Comparison of ENCODE assay signal across 13 cellular contexts in genomic region chr16:72921106-72921505, GRCh38.
A peak's percentile ranks its signal among the peaks of the same experiment; 100 is the strongest.
DNase-seq lines count a peak whose midpoint lies in the region; ATAC-seq and TF ChIP-seq lines count a peak whose summit lies in the region.
"Had no signal": no experiment of that assay in that cellular context is flagged by ENCODE, and none has a peak within 500 bp of the region (broad histone marks: within the 10 kb centered on the region; RNA-seq: fewer than 3 reads in every experiment).

No MANE protein-coding gene starts in this region.

- peaks cover 13% of the 10 kb centered on the region for H3K4me1 Mint-ChIP-seq in activated naive CD4-positive, alpha-beta T cell treated with anti-CD3 and anti-CD28 coated beads for 36 hours (ENCODE audit: low read depth)
- H3K4me1 Mint-ChIP-seq in immature natural killer cell = peaks cover 26 to 32% of the 10 kb centered on the region in 2 donors

- peak overlapping the region; percentile 67 to 72 for H3K27ac ChIP-seq in tibial artery

- intact Hi-C loops in activated naive CD4-positive, alpha-beta T cell treated with anti-CD3 and anti-CD28 coated beads for 36 hours (cut with micrococcal nuclease) = no loop called here
- intact Hi-C loops in tibial artery (cut with DNase I; ENCODE audit: low total_unique reads) = no loop called here

- ATAC-seq in HG02610 (IDR thresholded peaks at IDR 0.05; ENCODE audit: unreplicated experiment) = no peak
- ATAC-seq: stimulated activated memory B cell treated with anti-CD40 and anti-IgM and Interleukin-4, amounts not matched to agents 10 μg/mL and 1 μg/mL and 100 μg/mL, for 72 hours had no signal

- H3K9me3 ChIP-seq in tibial artery = no peaks in the 10 kb centered on the region

- peak; percentile 14 for DNase-seq in activated naive CD4-positive, alpha-beta T cell treated with anti-CD3 and anti-CD28 coated beads for 36 hours
- DNase-seq in activated naive CD4-positive, alpha-beta T cell treated with Interleukin-2 at 50 U/mL for 16 hours = no peak
- DNase-seq in UCSD-AML1 (lab: John Stamatoyannopoulos, UW; ENCODE audit: unreplicated experiment) (peak; percentile 24), immature natural killer cell (peak in 2 of 3 donors; percentile 12 to 19), tibial artery (no peak), NK-92 (lab: John Stamatoyannopoulos, UW; ENCODE audit: unreplicated experiment) (no peak), HEK293T (ENCODE audit: extremely low spot score) (no peak)
- DNase-seq: activated CD4-positive, CD25-positive, alpha-beta regulatory T cell; activated gamma-delta T cell treated with Interleukin-2 at 50 U/mL for 16 hours; NCI-H1417 treated with DMSO at 0.1 percent for 48 hours; stimulated activated CD4-positive, alpha-beta T cell treated with anti-CD3 and anti-CD28 coated beads, Interleukin-2, amount 100 ng/mL, for 24 hours had no signal

- H3K27me3 ChIP-seq in tibial artery = no peaks in the 10 kb centered on the region

- POLR2A ChIA-PET in HEK293T (lab: Yijun Ruan, JAX) = no interaction called here

- H3K4me3 ChIP-seq in tibial artery = peak overlapping the region in 1 of 2 donors; percentile 46

- H3K27ac Mint-ChIP-seq in activated naive CD4-positive, alpha-beta T cell treated with anti-CD3 and anti-CD28 coated beads for 36 hours = no peak overlapping the region
- peak overlapping the region in 5 of 6 donors; percentile 2 to 86 (median 24) for H3K27ac Mint-ChIP-seq in immature natural killer cell
- H3K27ac Mint-ChIP-seq: stimulated activated memory B cell treated with anti-CD40 and anti-IgM and Interleukin-4, amounts not matched to agents 10 μg/mL and 1 μg/mL and 100 μg/mL, for 72 hours had no signal

- peaks cover 3% of the 10 kb centered on the region for H3K27me3 Mint-ChIP-seq in activated naive CD4-positive, alpha-beta T cell treated with anti-CD3 and anti-CD28 coated beads for 36 hours (ENCODE audit: low read depth)
- H3K27me3 Mint-ChIP-seq in immature natural killer cell (ENCODE audit: low read depth in 3 of 3) = peaks cover 0 to 1% (median 0%) of the 10 kb centered on the region in 3 donors
- H3K27me3 Mint-ChIP-seq: stimulated activated memory B cell treated with anti-CD40 and anti-IgM and Interleukin-4, amounts not matched to agents 10 μg/mL and 1 μg/mL and 100 μg/mL, for 72 hours had no signal

- no peak for TF ChIP-seq CTCF in tibial artery (IDR thresholded peaks at IDR 0.05)

- CTCF ChIA-PET in activated naive CD4-positive, alpha-beta T cell treated with anti-CD3 and anti-CD28 coated beads for 36 hours (lab: Charles Lee) = interaction anchor here (0.7 kb wide), 1 partner anchor 18 kb away, joined by 3 read pairs; no protein-coding TSS in a partner anchor
- CTCF ChIA-PET in HEK293T (lab: Yijun Ruan, JAX) = interaction anchor here (0.6 kb wide), 1 partner anchor 1394 kb away, joined by 3 read pairs; no protein-coding TSS in a partner anchor

- peak overlapping the region; percentile 22 for H3K4me3 Mint-ChIP-seq in activated naive CD4-positive, alpha-beta T cell treated with anti-CD3 and anti-CD28 coated beads for 36 hours
- H3K4me3 Mint-ChIP-seq in immature natural killer cell = peak overlapping the region; percentile 59 to 79 (median 64)
- H3K4me3 Mint-ChIP-seq: stimulated activated memory B cell treated with anti-CD40 and anti-IgM and Interleukin-4, amounts not matched to agents 10 μg/mL and 1 μg/mL and 100 μg/mL, for 72 hours had no signal

- no peaks in the 10 kb centered on the region for H3K36me3 ChIP-seq in tibial artery

- H3K9me3 Mint-ChIP-seq in activated naive CD4-positive, alpha-beta T cell treated with anti-CD3 and anti-CD28 coated beads for 36 hours = no peaks in the 10 kb centered on the region
- H3K9me3 Mint-ChIP-seq in immature natural killer cell = no peaks in the 10 kb centered on the region
- H3K9me3 Mint-ChIP-seq: stimulated activated memory B cell treated with anti-CD40 and anti-IgM and Interleukin-4, amounts not matched to agents 10 μg/mL and 1 μg/mL and 100 μg/mL, for 72 hours had no signal

- H3K4me1 ChIP-seq in tibial artery = peaks cover 0 to 40% (median 14%) of the 10 kb centered on the region in 4 donors

- H3K36me3 Mint-ChIP-seq in activated naive CD4-positive, alpha-beta T cell treated with anti-CD3 and anti-CD28 coated beads for 36 hours (ENCODE audit: low read depth) = no peaks in the 10 kb centered on the region
- H3K36me3 Mint-ChIP-seq in immature natural killer cell = no peaks in the 10 kb centered on the region

TF ChIP-seq in HEK293T, 16 proteins besides CTCF, POLR2A, EP300 and RAD21:
- TF ChIP-seq FOXK2 (IDR thresholded peaks at IDR 0.05) (no peak), NFRKB (IDR thresholded peaks at IDR 0.05) (no peak), FOXA1 (IDR thresholded peaks at IDR 0.05) (no peak), L3MBTL2 (conservative IDR thresholded peaks at IDR 0.05) (no peak), LEF1 (IDR thresholded peaks at IDR 0.05; ENCODE audit: borderline replicate concordance) (no peak), FOXM1 (IDR thresholded peaks at IDR 0.05; ENCODE audit: borderline replicate concordance) (no peak), PKNOX1 (IDR thresholded peaks at IDR 0.05) (no peak), BHLHE40 (IDR thresholded peaks at IDR 0.05; ENCODE audit: borderline replicate concordance) (no peak)

Comparison
In these comparisons a context has a peak if more than half of its experiments do, and no peak if none do; other contexts are left out.
1. DNase-seq: peak in activated naive CD4-positive, alpha-beta T cell treated with anti-CD3 and anti-CD28 coated beads for 36 hours (single experiment), UCSD-AML1 (single experiment) and immature natural killer cell (2 of 3); none in activated naive CD4-positive, alpha-beta T cell treated with Interleukin-2 at 50 U/mL for 16 hours (single experiment), tibial artery (0 of 2), NK-92 (single experiment) and HEK293T (single experiment).